1 cellular context compared by ENCODE assay signal in the genomic region with DNA sequence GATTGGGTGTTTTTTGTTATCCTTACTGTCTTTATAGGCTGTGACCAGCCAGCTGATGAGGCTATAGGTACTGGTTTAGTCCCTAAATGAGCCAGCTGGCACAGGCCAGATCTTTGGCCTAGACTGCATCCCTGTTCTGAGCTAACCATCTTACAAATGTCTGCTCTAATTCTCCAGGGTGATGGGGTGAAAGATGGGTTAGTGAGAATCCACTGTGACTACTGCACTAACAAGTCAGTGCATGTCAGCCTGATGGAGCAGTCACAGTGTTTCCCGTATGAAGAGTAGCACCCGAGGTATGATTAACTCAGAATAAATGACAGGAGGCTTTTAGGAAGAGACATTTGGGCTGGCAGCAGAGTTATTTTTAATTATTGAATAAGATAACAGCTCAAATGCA.
TF ChIP-seq lines count a peak whose summit lies in the region.

No MANE protein-coding gene starts in this region.

TF ChIP-seq in WTC11, 78 proteins besides CTCF, POLR2A, EP300 and RAD21 (continued from another document):
- TF ChIP-seq, protein P1, sequence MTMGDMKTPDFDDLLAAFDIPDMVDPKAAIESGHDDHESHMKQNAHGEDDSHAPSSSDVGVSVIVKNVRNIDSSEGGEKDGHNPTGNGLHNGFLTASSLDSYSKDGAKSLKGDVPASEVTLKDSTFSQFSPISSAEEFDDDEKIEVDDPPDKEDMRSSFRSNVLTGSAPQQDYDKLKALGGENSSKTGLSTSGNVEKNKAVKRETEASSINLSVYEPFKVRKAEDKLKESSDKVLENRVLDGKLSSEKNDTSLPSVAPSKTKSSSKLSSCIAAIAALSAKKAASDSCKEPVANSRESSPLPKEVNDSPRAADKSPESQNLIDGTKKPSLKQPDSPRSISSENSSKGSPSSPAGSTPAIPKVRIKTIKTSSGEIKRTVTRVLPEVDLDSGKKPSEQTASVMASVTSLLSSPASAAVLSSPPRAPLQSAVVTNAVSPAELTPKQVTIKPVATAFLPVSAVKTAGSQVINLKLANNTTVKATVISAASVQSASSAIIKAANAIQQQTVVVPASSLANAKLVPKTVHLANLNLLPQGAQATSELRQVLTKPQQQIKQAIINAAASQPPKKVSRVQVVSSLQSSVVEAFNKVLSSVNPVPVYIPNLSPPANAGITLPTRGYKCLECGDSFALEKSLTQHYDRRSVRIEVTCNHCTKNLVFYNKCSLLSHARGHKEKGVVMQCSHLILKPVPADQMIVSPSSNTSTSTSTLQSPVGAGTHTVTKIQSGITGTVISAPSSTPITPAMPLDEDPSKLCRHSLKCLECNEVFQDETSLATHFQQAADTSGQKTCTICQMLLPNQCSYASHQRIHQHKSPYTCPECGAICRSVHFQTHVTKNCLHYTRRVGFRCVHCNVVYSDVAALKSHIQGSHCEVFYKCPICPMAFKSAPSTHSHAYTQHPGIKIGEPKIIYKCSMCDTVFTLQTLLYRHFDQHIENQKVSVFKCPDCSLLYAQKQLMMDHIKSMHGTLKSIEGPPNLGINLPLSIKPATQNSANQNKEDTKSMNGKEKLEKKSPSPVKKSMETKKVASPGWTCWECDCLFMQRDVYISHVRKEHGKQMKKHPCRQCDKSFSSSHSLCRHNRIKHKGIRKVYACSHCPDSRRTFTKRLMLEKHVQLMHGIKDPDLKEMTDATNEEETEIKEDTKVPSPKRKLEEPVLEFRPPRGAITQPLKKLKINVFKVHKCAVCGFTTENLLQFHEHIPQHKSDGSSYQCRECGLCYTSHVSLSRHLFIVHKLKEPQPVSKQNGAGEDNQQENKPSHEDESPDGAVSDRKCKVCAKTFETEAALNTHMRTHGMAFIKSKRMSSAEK (CRISPR knock-in tag; IDR thresholded peaks at IDR 0.05; ENCODE audit: borderline replicate concordance), result no peak
- TF ChIP-seq, protein P2, sequence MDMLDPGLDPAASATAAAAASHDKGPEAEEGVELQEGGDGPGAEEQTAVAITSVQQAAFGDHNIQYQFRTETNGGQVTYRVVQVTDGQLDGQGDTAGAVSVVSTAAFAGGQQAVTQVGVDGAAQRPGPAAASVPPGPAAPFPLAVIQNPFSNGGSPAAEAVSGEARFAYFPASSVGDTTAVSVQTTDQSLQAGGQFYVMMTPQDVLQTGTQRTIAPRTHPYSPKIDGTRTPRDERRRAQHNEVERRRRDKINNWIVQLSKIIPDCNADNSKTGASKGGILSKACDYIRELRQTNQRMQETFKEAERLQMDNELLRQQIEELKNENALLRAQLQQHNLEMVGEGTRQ (CRISPR knock-in tag; IDR thresholded peaks at IDR 0.05), result no peak
- no peak for TF ChIP-seq ZNF121 (CRISPR knock-in tag; IDR thresholded peaks at IDR 0.05)
- TF ChIP-seq NR3C1 (CRISPR knock-in tag; conservative IDR thresholded peaks at IDR 0.05; ENCODE audit: low read depth), result no peak
- TF ChIP-seq, protein P3, sequence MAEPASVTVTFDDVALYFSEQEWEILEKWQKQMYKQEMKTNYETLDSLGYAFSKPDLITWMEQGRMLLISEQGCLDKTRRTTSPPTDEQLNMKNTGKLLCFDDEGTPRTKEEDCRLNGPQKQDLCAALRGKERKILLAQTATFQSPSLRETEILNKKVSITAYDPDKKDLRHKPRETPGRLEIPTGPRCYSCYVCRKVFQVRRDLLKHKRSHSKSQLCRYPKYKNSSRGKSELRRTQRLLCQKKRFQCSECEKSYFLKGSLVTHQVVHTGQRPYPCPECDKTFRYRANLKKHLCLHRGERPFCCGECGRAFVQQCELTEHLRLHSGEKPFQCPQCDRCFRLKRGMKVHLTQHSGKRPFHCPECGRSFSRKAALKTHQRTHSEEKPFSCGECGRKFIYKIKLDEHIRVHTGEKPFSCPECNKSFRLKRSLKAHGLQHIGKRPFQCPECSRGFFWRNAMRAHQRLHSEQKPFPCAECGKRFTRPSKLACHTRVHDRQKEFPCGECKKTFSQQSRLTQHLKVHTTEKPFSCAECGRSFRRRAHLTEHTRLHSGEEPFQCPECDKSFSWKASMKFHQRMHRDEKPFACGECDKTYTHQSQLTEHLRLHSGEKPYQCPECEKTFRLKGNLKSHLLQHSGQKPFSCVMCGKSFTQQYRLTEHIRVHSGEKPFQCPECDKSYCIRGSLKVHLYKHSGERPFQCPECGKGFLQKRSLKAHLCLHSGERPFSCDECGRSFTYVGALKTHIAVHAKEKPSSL (CRISPR knock-in tag; conservative IDR thresholded peaks at IDR 0.05), result no peak
- no peak for TF ChIP-seq ZNF263 (CRISPR knock-in tag; IDR thresholded peaks at IDR 0.05; ENCODE audit: low read depth)
- no peak for TF ChIP-seq EMX1 (CRISPR knock-in tag; IDR thresholded peaks at IDR 0.05)
- no peak for TF ChIP-seq CBFB (CRISPR knock-in tag; IDR thresholded peaks at IDR 0.05; ENCODE audit: low read depth)
- TF ChIP-seq SMAD3 (CRISPR knock-in tag; IDR thresholded peaks at IDR 0.05; ENCODE audit: borderline replicate concordance), result no peak
- no peak for TF ChIP-seq IRF2 (CRISPR knock-in tag; IDR thresholded peaks at IDR 0.05; ENCODE audit: borderline replicate concordance, low read depth)
- TF ChIP-seq, protein P4, sequence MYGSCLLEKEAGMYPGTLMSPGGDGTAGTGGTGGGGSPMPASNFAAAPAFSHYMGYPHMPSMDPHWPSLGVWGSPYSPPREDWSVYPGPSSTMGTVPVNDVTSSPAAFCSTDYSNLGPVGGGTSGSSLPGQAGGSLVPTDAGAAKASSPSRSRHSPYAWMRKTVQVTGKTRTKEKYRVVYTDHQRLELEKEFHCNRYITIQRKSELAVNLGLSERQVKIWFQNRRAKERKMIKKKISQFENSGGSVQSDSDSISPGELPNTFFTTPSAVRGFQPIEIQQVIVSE (CRISPR knock-in tag; IDR thresholded peaks at IDR 0.05; ENCODE audit: borderline replicate concordance), result no peak
- TF ChIP-seq, protein P5, sequence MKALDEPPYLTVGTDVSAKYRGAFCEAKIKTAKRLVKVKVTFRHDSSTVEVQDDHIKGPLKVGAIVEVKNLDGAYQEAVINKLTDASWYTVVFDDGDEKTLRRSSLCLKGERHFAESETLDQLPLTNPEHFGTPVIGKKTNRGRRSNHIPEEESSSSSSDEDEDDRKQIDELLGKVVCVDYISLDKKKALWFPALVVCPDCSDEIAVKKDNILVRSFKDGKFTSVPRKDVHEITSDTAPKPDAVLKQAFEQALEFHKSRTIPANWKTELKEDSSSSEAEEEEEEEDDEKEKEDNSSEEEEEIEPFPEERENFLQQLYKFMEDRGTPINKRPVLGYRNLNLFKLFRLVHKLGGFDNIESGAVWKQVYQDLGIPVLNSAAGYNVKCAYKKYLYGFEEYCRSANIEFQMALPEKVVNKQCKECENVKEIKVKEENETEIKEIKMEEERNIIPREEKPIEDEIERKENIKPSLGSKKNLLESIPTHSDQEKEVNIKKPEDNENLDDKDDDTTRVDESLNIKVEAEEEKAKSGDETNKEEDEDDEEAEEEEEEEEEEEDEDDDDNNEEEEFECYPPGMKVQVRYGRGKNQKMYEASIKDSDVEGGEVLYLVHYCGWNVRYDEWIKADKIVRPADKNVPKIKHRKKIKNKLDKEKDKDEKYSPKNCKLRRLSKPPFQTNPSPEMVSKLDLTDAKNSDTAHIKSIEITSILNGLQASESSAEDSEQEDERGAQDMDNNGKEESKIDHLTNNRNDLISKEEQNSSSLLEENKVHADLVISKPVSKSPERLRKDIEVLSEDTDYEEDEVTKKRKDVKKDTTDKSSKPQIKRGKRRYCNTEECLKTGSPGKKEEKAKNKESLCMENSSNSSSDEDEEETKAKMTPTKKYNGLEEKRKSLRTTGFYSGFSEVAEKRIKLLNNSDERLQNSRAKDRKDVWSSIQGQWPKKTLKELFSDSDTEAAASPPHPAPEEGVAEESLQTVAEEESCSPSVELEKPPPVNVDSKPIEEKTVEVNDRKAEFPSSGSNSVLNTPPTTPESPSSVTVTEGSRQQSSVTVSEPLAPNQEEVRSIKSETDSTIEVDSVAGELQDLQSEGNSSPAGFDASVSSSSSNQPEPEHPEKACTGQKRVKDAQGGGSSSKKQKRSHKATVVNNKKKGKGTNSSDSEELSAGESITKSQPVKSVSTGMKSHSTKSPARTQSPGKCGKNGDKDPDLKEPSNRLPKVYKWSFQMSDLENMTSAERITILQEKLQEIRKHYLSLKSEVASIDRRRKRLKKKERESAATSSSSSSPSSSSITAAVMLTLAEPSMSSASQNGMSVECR (CRISPR knock-in tag; IDR thresholded peaks at IDR 0.05; ENCODE audit: borderline replicate concordance), result no peak
